5 cellular contexts compared by ENCODE assay signal in genomic region chr16:2053211-2053610, GRCh38. TPM values are rescaled to one million over a fixed set of nuclear protein-coding genes. Genes with fewer than 3 reads are reported as not detected.
"Had no signal": no experiment of that assay in that cellular context is flagged by ENCODE, and none has a peak within 500 bp of the region (broad histone marks: within the 10 kb centered on the region; RNA-seq: fewer than 3 reads in every experiment).

No MANE protein-coding gene starts in this region.

- H3K4me3 ChIP-seq: K562 had no signal

- DNase-seq: IMR-90 had no signal

- H3K27ac ChIP-seq: HL-60 had no signal

- ATAC-seq: HepG2, K562 had no signal

RNA-seq across cellular contexts. Expression of gene NHERF2, which starts 26.5 kb away (rescaled TPM):
- polyA plus RNA-seq: IgD-negative memory B cell had no signal

RNA-seq across cellular contexts. Expression of gene NPW, which starts 33.6 kb away (rescaled TPM):
- polyA plus RNA-seq: IgD-negative memory B cell had no signal
